In genomic region chr1:169586395-169587255, GRCh38 we compare ENCODE assay signal across 8 cellular contexts. TPM values are rescaled to one million over a fixed set of nuclear protein-coding genes. Genes with fewer than 3 reads are reported as not detected.
DNase-seq lines count a peak whose midpoint lies in the region; ATAC-seq and TF ChIP-seq lines count a peak whose summit lies in the region.

TSS of gene F5 (minus strand) at chr1:169586481. CDS start at chr1:169586386, 95 bp downstream.

- H3K79me2 ChIP-seq in SU-DHL-6 (ENCODE audit: insufficient read depth, low read length): no peaks in the 10 kb centered on the region

- ATAC-seq in GM21825 (IDR thresholded peaks at IDR 0.05; ENCODE audit: unreplicated experiment) (peak; percentile 96), heart left ventricle (peak; percentile 96 to 99 (median 98)), upper lobe of left lung (ENCODE audit: low FRiP score in 2 of 2) (peak; percentile 91 to 96)

- WGBS in heart left ventricle, 4 donors: 10 to 13% (median 12%) methylated on average over 15 of the region's 15 CpGs
- 27 to 31% methylated on average over 14 to 15 of the region's 15 CpGs for WGBS in upper lobe of left lung, 2 donors

- no peaks in the 10 kb centered on the region for H3K27me3 Mint-ChIP-seq in activated naive CD8-positive, alpha-beta T cell

- H3K27me3 ChIP-seq in SU-DHL-6 (ENCODE audit: low read length) (no peaks in the 10 kb centered on the region), heart left ventricle (peaks cover 0 to 37% (median 0%) of the 10 kb centered on the region in 9 donors), upper lobe of left lung (peaks cover 0 to 2% (median 0%) of the 10 kb centered on the region in 4 donors)

- no peak within 1 kb of the TSS for H3K4me3 ChIP-seq in SU-DHL-6 (ENCODE audit: insufficient read depth, low read length, poor library complexity, severe bottlenecking)
- H3K4me3 ChIP-seq in heart left ventricle: peak within 1 kb of the TSS in 11 of 12 donors; percentile 14 to 61 (median 36)
- peak within 1 kb of the TSS in 3 of 4 donors; percentile 5 to 34 (median 22) for H3K4me3 ChIP-seq in upper lobe of left lung

- no peaks in the 10 kb centered on the region for H3K9me3 ChIP-seq in SU-DHL-6 (ENCODE audit: insufficient read depth, low read length)
- H3K9me3 ChIP-seq in heart left ventricle: no peaks in the 10 kb centered on the region
- H3K9me3 ChIP-seq in upper lobe of left lung: no peaks in the 10 kb centered on the region

- H3K4me1 ChIP-seq in heart left ventricle (peaks cover 0 to 23% (median 9%) of the 10 kb centered on the region in 12 donors), upper lobe of left lung (peaks cover 2 to 9% (median 9%) of the 10 kb centered on the region in 4 donors)

- no peaks in the 10 kb centered on the region for H3K9me3 Mint-ChIP-seq in activated naive CD8-positive, alpha-beta T cell (ENCODE audit: low read depth)

- no peaks in the 10 kb centered on the region for H4K20me1 ChIP-seq in SU-DHL-6 (ENCODE audit: low read depth, low read length)

- H3K27ac ChIP-seq in SU-DHL-6 (ENCODE audit: low read depth, low read length): no peak within 1 kb of the TSS
- H3K27ac ChIP-seq in heart left ventricle: peak within 1 kb of the TSS in 8 of 12 donors; percentile 11 to 85 (median 52)
- H3K27ac ChIP-seq in upper lobe of left lung: peak within 1 kb of the TSS in 2 of 4 donors; percentile 11 to 74

- peak within 1 kb of the TSS; percentile 90 for H3K4me3 Mint-ChIP-seq in activated naive CD8-positive, alpha-beta T cell

- DNase-seq in EL (peak; percentile 48), heart left ventricle (peak; percentile 52 to 88 (median 83)), pons (ENCODE audit: low spot score) (peak; percentile 59), upper lobe of left lung (peak; percentile 72 to 87)

- no peak within 1 kb of the TSS for H3K9ac ChIP-seq in SU-DHL-6 (ENCODE audit: low read length)

- H3K36me3 Mint-ChIP-seq in activated naive CD8-positive, alpha-beta T cell: peaks cover 9% of the 10 kb centered on the region

- H3K27ac Mint-ChIP-seq in activated naive CD8-positive, alpha-beta T cell: peak within 1 kb of the TSS; percentile 95

- H3K4me2 ChIP-seq in SU-DHL-6 (ENCODE audit: low read depth, low read length, poor library complexity, severe bottlenecking): peak within 1 kb of the TSS; percentile 18

- H3K36me3 ChIP-seq in SU-DHL-6 (ENCODE audit: low read length) (no peaks in the 10 kb centered on the region), heart left ventricle (no peaks in the 10 kb centered on the region), upper lobe of left lung (no peaks in the 10 kb centered on the region)

- intact Hi-C loops in heart left ventricle (cut with DNase I): loop anchor here in 1 of 10 donors (5.0 kb wide), 1 partner anchor 126 kb away; the partner anchor contains the start of gene SELL

- TF ChIP-seq POLR2A in heart left ventricle (IDR thresholded peaks at IDR 0.05): peak in 1 of 2 donors; percentile 46
- TF ChIP-seq POLR2A in upper lobe of left lung (IDR thresholded peaks at IDR 0.05): no peak

- no peaks in the 10 kb centered on the region for H3F3A ChIP-seq in SU-DHL-6 (ENCODE audit: insufficient read depth)

- H3K4me1 Mint-ChIP-seq in activated naive CD8-positive, alpha-beta T cell (ENCODE audit: low read depth): peaks cover 77% of the 10 kb centered on the region

- TF ChIP-seq CTCF in LNCAP (IDR thresholded peaks at IDR 0.05) (peak; percentile 83), SU-DHL-6 (IDR thresholded peaks at IDR 0.05; ENCODE audit: insufficient read depth, low read length, poor library complexity, severe bottlenecking) (peak; percentile 33), heart left ventricle (IDR thresholded peaks at IDR 0.05) (peak in 11 of 12 donors; percentile 17 to 63 (median 47)), upper lobe of left lung (IDR thresholded peaks at IDR 0.05) (peak; percentile 40 to 59 (median 52))

- TF ChIP-seq EP300 in upper lobe of left lung (IDR thresholded peaks at IDR 0.05): no peak

- H2AFZ ChIP-seq in SU-DHL-6 (ENCODE audit: low read depth, low read length, severe bottlenecking): peak within 1 kb of the TSS; percentile 15

- no peaks in the 10 kb centered on the region for H3K9me2 ChIP-seq in SU-DHL-6 (replicated peaks; ENCODE audit: insufficient read depth, low read length)

RNA-seq across cellular contexts. Expression of gene F5, which starts in this region (rescaled TPM):
- 10 to 100 TPM in 6 of 9 donors, 1 to 10 TPM in 2, under 1 TPM in 1; 0.93 to 43.3 (median 18.0) TPM for total RNA-seq in heart left ventricle
- polyA plus RNA-seq in heart left ventricle: 10 to 100 TPM in 1 of 2 donors, 1 to 10 TPM in 1; 2.3 to 36.9 TPM
- total RNA-seq in upper lobe of left lung: 1 to 10 TPM in 5 of 6 donors, under 1 TPM in 1; 0.89 to 6.5 (median 2.2) TPM

Comparison
In these comparisons a context has a peak if more than half of its experiments do, and no peak if none do; other contexts are left out.
1. CTCF ChIP-seq: peak in every context shown above with its lines; median percentile 83 in LNCAP; 52 in upper lobe of left lung; 47 in heart left ventricle; 33 in SU-DHL-6.